8 cellular contexts compared by ENCODE assay signal in the genomic region with DNA sequence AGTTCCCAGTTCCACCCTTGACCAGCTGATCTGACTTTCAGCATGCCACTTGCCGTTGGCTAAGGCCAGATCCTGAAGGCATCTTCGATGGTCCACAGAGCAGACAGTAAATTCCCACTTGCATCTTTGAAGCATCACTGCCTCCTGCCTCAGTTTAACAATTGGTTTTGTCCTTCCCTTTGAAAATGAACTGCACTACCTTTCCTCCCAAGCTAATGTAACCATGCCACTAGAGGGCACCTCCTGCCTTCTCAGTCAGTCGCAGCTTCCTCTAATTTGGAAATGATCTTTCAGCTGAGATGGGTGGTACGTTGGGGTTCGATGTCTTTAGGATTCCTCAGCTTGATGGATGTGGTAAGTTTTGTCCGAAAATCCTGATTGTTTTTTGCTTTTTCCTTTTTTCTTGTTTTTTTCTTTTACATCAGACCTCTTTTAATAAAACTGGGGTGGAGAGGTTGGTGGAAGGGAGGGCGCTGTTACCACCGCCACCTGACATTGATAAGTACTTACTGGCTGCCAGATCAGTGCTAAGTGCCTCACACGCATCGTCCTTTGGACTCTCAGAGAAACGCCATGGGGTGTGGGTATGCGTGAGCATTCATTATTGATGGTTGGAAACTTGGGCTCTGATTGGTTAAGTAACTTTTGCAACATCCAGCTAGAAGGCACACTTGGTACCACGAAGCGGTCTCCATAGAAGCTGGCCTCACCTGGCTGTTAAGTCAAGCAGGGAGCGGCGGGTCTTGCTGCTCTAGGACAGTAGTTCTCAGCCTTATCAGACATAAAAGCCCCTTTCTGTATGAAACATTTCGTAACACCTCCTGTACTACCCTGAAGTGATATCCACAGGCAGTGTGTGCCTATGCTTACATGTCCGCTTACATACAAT. TPM values are rescaled to one million over a fixed set of nuclear protein-coding genes. Genes with fewer than 3 reads are reported as not detected.
DNase-seq lines count a peak whose midpoint lies in the region; ATAC-seq and TF ChIP-seq lines count a peak whose summit lies in the region.

No MANE protein-coding gene starts in this region.

- peak overlapping the region; percentile 56 for H3K4me3 ChIP-seq in lower lobe of right lung

- no peaks in the 10 kb centered on the region for H3K27me3 ChIP-seq in lower lobe of right lung (ENCODE audit: low read depth)

- H3K27ac ChIP-seq in lower lobe of right lung = peak overlapping the region; percentile 50

- ATAC-seq in HG03196 (IDR thresholded peaks at IDR 0.05; ENCODE audit: unreplicated experiment) (peak; percentile 34), lower lobe of right lung (peak; percentile 80 to 87)

- in situ Hi-C loops in GM18951 (cut with MboI; ENCODE audit: low sequenced_read_pairs, unreplicated experiment) = no loop called here

- no peaks in the 10 kb centered on the region for H3K9me3 ChIP-seq in lower lobe of right lung

- peak; percentile 69 for TF ChIP-seq CTCF in lower lobe of right lung (IDR thresholded peaks at IDR 0.05)

- DNase-seq in AML-193 (lab: John Stamatoyannopoulos, UW) = peak; percentile 58 to 64
- peak; percentile 69 for DNase-seq in NCI-H446 treated with DMSO at 0.1 percent for 48 hours (lab: John Stamatoyannopoulos, UW)
- DNase-seq in activated CD4-positive, alpha-beta T cell treated with anti-CD3 and anti-CD28 coated beads for 48 hours = peak; percentile 70
- DNase-seq in ecto neural progenitor cell (ENCODE audit: low spot score) = peak; percentile 58
- peak; percentile 50 for DNase-seq in lower lobe of right lung
- peak; percentile 30 to 57 (median 46) for DNase-seq in stimulated activated CD4-positive, alpha-beta T cell treated with anti-CD3 and anti-CD28 coated beads, TNF-alpha, amount 100 ng/mL, for 48 hours (ENCODE audit: low read depth in 3 of 3)

- no peaks in the 10 kb centered on the region for H3K36me3 ChIP-seq in lower lobe of right lung

- intact Hi-C loops in lower lobe of right lung (cut with DNase I) = no loop called here

- peak; percentile 34 for TF ChIP-seq POLR2A in GM18951 (IDR thresholded peaks at IDR 0.05; ENCODE audit: extremely low read depth, insufficient read depth, insufficient read length)

- peaks cover 10% of the 10 kb centered on the region for H3K4me1 ChIP-seq in lower lobe of right lung

RNA-seq across cellular contexts. Expression of a gene that starts 16.9 kb away (rescaled TPM):
- total RNA-seq in lower lobe of right lung = 9.1 TPM

RNA-seq across cellular contexts. Expression of a gene that starts 19.7 kb away (rescaled TPM):
- total RNA-seq in lower lobe of right lung = 55.1 TPM

RNA-seq across cellular contexts. Expression of a gene that starts 38.7 kb away (rescaled TPM):
- 6.1 TPM for total RNA-seq in lower lobe of right lung

Comparison
In these comparisons a context has a peak if more than half of its experiments do, and no peak if none do; other contexts are left out.
1. Peak in every context shown above with its lines: DNase-seq, ATAC-seq, H3K4me3 ChIP-seq and H3K27ac ChIP-seq.